20 cellular contexts compared by ENCODE assay signal in the genomic region with DNA sequence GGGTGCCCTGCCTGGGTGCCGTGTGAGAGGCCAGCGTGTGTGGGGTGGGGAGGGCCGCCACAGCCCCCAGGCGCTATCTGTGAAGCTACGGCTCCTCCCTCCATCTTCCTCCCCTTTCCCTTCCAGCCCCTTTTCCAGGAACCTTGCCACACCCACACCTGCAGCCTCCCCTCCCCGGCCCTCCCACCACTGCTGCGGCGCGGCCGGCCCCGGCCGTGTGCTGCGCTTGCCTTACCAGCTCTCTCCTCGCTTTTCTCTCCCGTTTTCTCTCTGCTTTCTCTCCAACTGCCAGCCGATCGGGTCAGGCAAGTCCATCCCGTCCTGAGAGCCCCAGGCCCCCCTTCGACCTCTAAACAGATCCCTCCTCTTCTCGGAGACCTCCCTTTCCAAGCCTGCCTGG.
"Had no signal": no experiment of that assay in that cellular context is flagged by ENCODE, and none has a peak within 500 bp of the region (broad histone marks: within the 10 kb centered on the region; RNA-seq: fewer than 3 reads in every experiment).

No MANE protein-coding gene starts in this region.

- H3K4me3 Mint-ChIP-seq: activated naive CD4-positive, alpha-beta T cell treated with anti-CD3 and anti-CD28 coated beads, Interleukin-2, amount 50 U/mL, for 24 hours; central memory CD8-positive, alpha-beta T cell; effector memory CD8-positive, alpha-beta T cell; T-cell; T-helper 2 cell treated with Interferon-gamma antibody and Interleukin-4, amounts not matched to agents 5 μg/mL and 100 μg/mL, for 36 hours had no signal

- H3K27ac Mint-ChIP-seq: activated naive CD4-positive, alpha-beta T cell treated with anti-CD3 and anti-CD28 coated beads, Interleukin-2, amount 50 U/mL, for 24 hours; natural killer cell; T-cell; T-helper 2 cell treated with Interferon-gamma antibody and Interleukin-4, amounts not matched to agents 5 μg/mL and 100 μg/mL, for 36 hours had no signal

- H3K27me3 Mint-ChIP-seq: activated naive CD4-positive, alpha-beta T cell treated with anti-CD3 and anti-CD28 coated beads, Interleukin-2, amount 50 U/mL, for 24 hours; effector memory CD8-positive, alpha-beta T cell had no signal

- DNase-seq: activated gamma-delta T cell treated with Interleukin-2 at 50 U/mL for 16 hours; activated T-cell treated with anti-CD3 and anti-CD28 coated beads, Interleukin-2, amount 50 U/mL, for 1 hour; effector memory CD8-positive, alpha-beta T cell; islet precursor cell; left cardiac atrium; midbrain; natural killer cell; sigmoid colon; stimulated activated CD4-positive, alpha-beta T cell treated with anti-CD3 and anti-CD28 coated beads, Interleukin-15, amount 100 ng/mL, for 24 hours; stimulated activated CD8-positive, alpha-beta memory T cell treated with anti-CD3 and anti-CD28 coated beads, Interleukin-4, amount 100 ng/mL, for 48 hours; stimulated activated naive CD4-positive, alpha-beta T cell treated with Interleukin-2 at 50 U/mL for 16 hours; T-cell; upper lobe of right lung had no signal

- H3K9me3 ChIP-seq: breast epithelium, gastroesophageal sphincter, sigmoid colon, upper lobe of right lung had no signal

- H3K9me3 Mint-ChIP-seq: activated naive CD4-positive, alpha-beta T cell treated with anti-CD3 and anti-CD28 coated beads, Interleukin-2, amount 50 U/mL, for 24 hours; central memory CD8-positive, alpha-beta T cell; effector memory CD8-positive, alpha-beta T cell; natural killer cell; T-cell; T-helper 2 cell treated with Interferon-gamma antibody and Interleukin-4, amounts not matched to agents 5 μg/mL and 100 μg/mL, for 36 hours had no signal

- H3K4me1 ChIP-seq: breast epithelium had no signal

- H3K4me3 ChIP-seq: breast epithelium, gastroesophageal sphincter, sigmoid colon, smooth muscle cell, upper lobe of right lung had no signal

- ATAC-seq: effector memory CD8-positive, alpha-beta T cell; left cardiac atrium; natural killer cell; T-cell; upper lobe of right lung had no signal

- H3K36me3 ChIP-seq: breast epithelium had no signal

- H3K36me3 Mint-ChIP-seq: natural killer cell had no signal

- H3K27me3 ChIP-seq: breast epithelium, upper lobe of right lung had no signal

- H3K27ac ChIP-seq: gastroesophageal sphincter, sigmoid colon, upper lobe of right lung, VCaP had no signal

- H3K4me2 ChIP-seq: smooth muscle cell had no signal
